20 cellular contexts compared by ENCODE assay signal in genomic region chr12:7209958-7210357, GRCh38. TPM values are rescaled to one million over a fixed set of nuclear protein-coding genes. Genes with fewer than 3 reads are reported as not detected.
DNase-seq lines count a peak whose midpoint lies in the region; FAIRE-seq and TF ChIP-seq lines count a peak whose summit lies in the region.
"Had no signal": no experiment of that assay in that cellular context is flagged by ENCODE, and none has a peak within 500 bp of the region (broad histone marks: within the 10 kb centered on the region; RNA-seq: fewer than 3 reads in every experiment).

No MANE protein-coding gene starts in this region.

- H2AFZ ChIP-seq in neuronal stem cell (ENCODE audit: low read length): no peak overlapping the region

- H3K4me1 ChIP-seq in esophagus muscularis mucosa: no peaks in the 10 kb centered on the region
- no peaks in the 10 kb centered on the region for H3K4me1 ChIP-seq in Peyer's patch
- H3K4me1 ChIP-seq in neuronal stem cell (ENCODE audit: control insufficient read depth in 2 of 2, insufficient read depth in 1 of 2, low read depth in 1 of 2, low read length in 2 of 2): no peaks in the 10 kb centered on the region
- H3K4me1 ChIP-seq: A549, Caco-2 had no signal

- no peak for TF ChIP-seq EP300 in esophagus muscularis mucosa (IDR thresholded peaks at IDR 0.05)

- TF ChIP-seq POLR2A in esophagus muscularis mucosa (IDR thresholded peaks at IDR 0.05; ENCODE audit: low read depth) (no peak), Peyer's patch (IDR thresholded peaks at IDR 0.05) (no peak)

- no peak overlapping the region for H2BK15ac ChIP-seq in neuronal stem cell (ENCODE audit: low read length)

- no peak overlapping the region for H2AK5ac ChIP-seq in neuronal stem cell (ENCODE audit: low read depth, low read length)

- intact Hi-C loops in esophagus muscularis mucosa (cut with DNase I): no loop called here

- FAIRE-seq in urothelium cell line (lab: Jason Lieb, UNC): peak; percentile 71
- FAIRE-seq: A549, D721Med, G401.6, GM12891, GM19239 had no signal

- H3K27ac ChIP-seq in esophagus muscularis mucosa (replicated peaks in 1 of 4): no peak overlapping the region
- no peak overlapping the region for H3K27ac ChIP-seq in Peyer's patch
- no peak overlapping the region for H3K27ac ChIP-seq in neuronal stem cell (replicated peaks; ENCODE audit: low read length)
- H3K27ac ChIP-seq: 22Rv1; A549; BLaER1 treated with 17β-estradiol and CSF1 and Interleukin-3, amounts not matched to agents 10 nM and 100 nM; C4-2B had no signal

- DNase-seq in dermis blood vessel endothelial cell (peak; percentile 30), esophagus muscularis mucosa (ENCODE audit: extremely low spot score) (peak; percentile 66), urothelium cell line (ENCODE audit: low spot score) (no peak), Peyer's patch (no peak), neuronal stem cell (ENCODE audit: low spot score) (no peak)
- DNase-seq: AML-193; Caco-2; Calu3; CD4-positive, alpha-beta T cell; CD8-positive, alpha-beta T cell; DMS79 treated with DMSO at 0.1 percent for 48 hours; GF-D8 had no signal

- H3K4me2 ChIP-seq in neuronal stem cell (ENCODE audit: insufficient read depth, low read length, poor library complexity, severe bottlenecking): no peak overlapping the region
- H3K4me2 ChIP-seq: A549; BLaER1 treated with 17β-estradiol and CSF1 and Interleukin-3, amounts not matched to agents 10 nM and 100 nM had no signal

- no peak overlapping the region for H2BK5ac ChIP-seq in neuronal stem cell (ENCODE audit: low read length)

- H3K9me3 ChIP-seq in esophagus muscularis mucosa: peaks cover 0 to 9% (median 2%) of the 10 kb centered on the region in 4 donors
- H3K9me3 ChIP-seq in Peyer's patch: peaks cover 0 to 3% (median 0%) of the 10 kb centered on the region in 4 donors
- H3K9me3 ChIP-seq in neuronal stem cell (replicated peaks in 1 of 2; ENCODE audit: control insufficient read depth in 2 of 2, insufficient read depth in 1 of 2, low read depth in 1 of 2, low read length in 2 of 2): peaks cover 5 to 22% of the 10 kb centered on the region in 2 donors

- no peak overlapping the region for H4K91ac ChIP-seq in neuronal stem cell (ENCODE audit: low read depth, low read length, poor library complexity)

- no peak overlapping the region for H2BK120ac ChIP-seq in neuronal stem cell (ENCODE audit: low read depth, low read length)

- no peak overlapping the region for H3K18ac ChIP-seq in neuronal stem cell (ENCODE audit: low read length)

- no peak overlapping the region for H3K14ac ChIP-seq in neuronal stem cell (ENCODE audit: low read length)

- 99% methylated on average over 9 of the region's 14 CpGs for WGBS in esophagus muscularis mucosa
- no CpG with 5 or more reads among the region's 14 CpGs for WGBS in neuronal stem cell (ENCODE audit: extremely low coverage in 2 of 2, insufficient read length in 2 of 2, insufficient replicate concordance in 1 of 2), 2 donors

- H3K27me3 ChIP-seq in esophagus muscularis mucosa: no peaks in the 10 kb centered on the region
- H3K27me3 ChIP-seq in Peyer's patch: no peaks in the 10 kb centered on the region
- H3K27me3 ChIP-seq in neuronal stem cell (ENCODE audit: control insufficient read depth in 3 of 3, insufficient read depth in 3 of 3, low read depth in 1 of 3, low read length in 3 of 3): no peaks in the 10 kb centered on the region
- H3K27me3 ChIP-seq: BLaER1 treated with 17β-estradiol and CSF1 and Interleukin-3, amounts not matched to agents 10 nM and 100 nM had no signal

- H2BK12ac ChIP-seq in neuronal stem cell (ENCODE audit: low read length): no peak overlapping the region

- H3K79me1 ChIP-seq in neuronal stem cell (ENCODE audit: low read depth, low read length): peaks cover 2% of the 10 kb centered on the region

- H3K23ac ChIP-seq in neuronal stem cell (ENCODE audit: low read depth, low read length, poor library complexity): no peak overlapping the region

- H3K4me3 ChIP-seq in esophagus muscularis mucosa (no peak overlapping the region), Peyer's patch (no peak overlapping the region), neuronal stem cell (ENCODE audit: low read length in 2 of 2) (no peak overlapping the region)
- H3K4me3 ChIP-seq: A549; BLaER1 treated with 17β-estradiol and CSF1 and Interleukin-3, amounts not matched to agents 10 nM and 100 nM had no signal

- H4K8ac ChIP-seq in neuronal stem cell (ENCODE audit: low read depth, low read length): no peak overlapping the region

- H3K4ac ChIP-seq in neuronal stem cell (ENCODE audit: low read length): no peak overlapping the region

- no peak for TF ChIP-seq CTCF in esophagus muscularis mucosa (IDR thresholded peaks at IDR 0.05)
- TF ChIP-seq CTCF in Peyer's patch (IDR thresholded peaks at IDR 0.05): no peak

- H3K36me3 ChIP-seq in esophagus muscularis mucosa (peaks cover 53 to 76% (median 65%) of the 10 kb centered on the region in 4 donors), Peyer's patch (peaks cover 0 to 66% (median 0%) of the 10 kb centered on the region in 3 donors), neuronal stem cell (replicated peaks in 1 of 2; ENCODE audit: control insufficient read depth in 2 of 2, insufficient read depth in 2 of 2, low read length in 2 of 2) (peaks cover 41 to 69% of the 10 kb centered on the region in 2 donors)

- no peak overlapping the region for H3K9ac ChIP-seq in neuronal stem cell (ENCODE audit: low read depth, low read length, poor library complexity)
- H3K9ac ChIP-seq: BLaER1 treated with 17β-estradiol and CSF1 and Interleukin-3, amounts not matched to agents 10 nM and 100 nM had no signal

RNA-seq across cellular contexts. Expression of gene PEX5, which starts 20.5 kb away (rescaled TPM):
- total RNA-seq in dermis blood vessel endothelial cell: 36.2 and 36.8 TPM in 2 replicates
- total RNA-seq in esophagus muscularis mucosa: 10 to 100 TPM; 32.8 to 53.5 (median 38.4) TPM
- 10 to 100 TPM; 26.1 to 47.0 (median 37.7) TPM for total RNA-seq in Peyer's patch
- 21.3 TPM for polyA plus RNA-seq in neuronal stem cell (2013, experiment 1 of 2)
- polyA plus RNA-seq in neuronal stem cell (2013, experiment 2 of 2): 22.3 TPM

Comparison
In these comparisons a context has a peak if more than half of its experiments do, and no peak if none do; other contexts are left out.
1. DNase-seq: peak in dermis blood vessel endothelial cell (single experiment) and esophagus muscularis mucosa (single experiment); none in urothelium cell line (single experiment), Peyer's patch (0 of 3) and neuronal stem cell (single experiment).